Comparison of ENCODE assay signal across 8 cellular contexts in the genomic region with DNA sequence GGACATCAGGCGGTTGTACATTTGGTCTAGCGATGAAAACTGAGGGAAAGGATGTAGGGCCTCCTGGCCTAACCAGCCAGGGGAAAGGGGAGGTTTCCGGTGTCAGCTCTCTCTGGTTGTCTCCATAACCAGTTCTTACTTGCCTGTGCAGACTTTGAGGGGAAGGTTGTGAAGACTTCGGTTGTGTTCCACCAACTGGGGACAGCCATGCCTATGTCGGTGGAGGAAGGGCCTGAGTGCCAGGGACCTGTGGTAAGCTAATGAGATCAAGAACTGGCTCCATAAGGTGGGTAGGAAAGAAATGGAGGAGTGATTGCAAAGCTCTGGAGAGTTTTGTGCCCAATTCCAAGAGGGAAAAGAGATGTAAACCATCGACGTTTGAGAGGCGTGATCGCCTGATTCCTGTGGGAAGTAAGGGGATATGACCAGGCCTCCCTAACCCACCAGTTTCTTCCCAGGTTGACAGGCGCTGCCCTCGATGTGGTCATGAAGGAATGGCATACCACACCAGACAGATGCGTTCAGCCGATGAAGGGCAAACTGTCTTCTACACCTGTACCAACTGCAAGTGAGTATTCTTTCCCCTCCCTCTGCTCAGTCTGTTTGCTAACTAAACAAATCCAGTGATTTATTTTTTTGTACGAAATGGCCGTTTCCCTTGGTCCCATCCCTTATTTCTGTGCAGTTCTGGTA. TPM values are rescaled to one million over a fixed set of nuclear protein-coding genes. Genes with fewer than 3 reads are reported as not detected.
DNase-seq lines count a peak whose midpoint lies in the region; ATAC-seq, FAIRE-seq and TF ChIP-seq lines count a peak whose summit lies in the region.

No MANE protein-coding gene starts in this region.

- no peak for FAIRE-seq in A549 (lab: Jason Lieb, UNC)

- POLR2A ChIA-PET in A549 (lab: Yijun Ruan, JAX), result interaction anchor here (0.7 to 1.5 kb wide), 4 partner anchors 15 to 412 kb away, joined by 3 to 10 read pairs (median 3); no protein-coding TSS in a partner anchor

- no peaks in the 10 kb centered on the region for H4K20me1 ChIP-seq in SU-DHL-6 (ENCODE audit: low read depth, low read length)

- 48% methylated on average over 14 of the region's 15 CpGs for WGBS in A549 (ENCODE audit: missing lambda C conversion rate)
- WGBS in mesodermal cell (ENCODE audit: insufficient coverage in 2 of 2), 2 experiments, result 49 to 52% methylated on average over 8 to 13 of the region's 15 CpGs
- WGBS in upper lobe of left lung, 2 donors, result 42 to 45% methylated on average over 15 of the region's 15 CpGs

- peak overlapping the region; percentile 77 for H3K9ac ChIP-seq in SU-DHL-6 (ENCODE audit: low read length)

- no peaks in the 10 kb centered on the region for H3K9me2 ChIP-seq in SU-DHL-6 (replicated peaks; ENCODE audit: insufficient read depth, low read length)

- H3F3A ChIP-seq in SU-DHL-6 (ENCODE audit: insufficient read depth), result peaks cover 29% of the 10 kb centered on the region

- DNase-seq in A549 (ENCODE audit: low read depth in 1 of 2, low spot score in 1 of 2) (no peak), upper lobe of left lung (peak in 1 of 2 donors; percentile 28)
- peak in 1 of 3 donors; percentile 38 for DNase-seq in effector memory CD4-positive, alpha-beta T cell

- H3K27ac ChIP-seq in A549, result peak overlapping the region; percentile 78 to 95
- H3K27ac ChIP-seq in SU-DHL-6 (ENCODE audit: low read depth, low read length), result peak overlapping the region; percentile 48
- peak overlapping the region; percentile 93 for H3K27ac ChIP-seq in effector memory CD4-positive, alpha-beta T cell (ENCODE audit: insufficient read depth, low read length, poor library complexity, severe bottlenecking)
- peak overlapping the region; percentile 81 for H3K27ac ChIP-seq in mesodermal cell (ENCODE audit: low read depth, low read length, severe bottlenecking)
- peak overlapping the region; percentile 86 to 92 (median 89) for H3K27ac ChIP-seq in upper lobe of left lung

- H3K79me2 ChIP-seq in SU-DHL-6 (ENCODE audit: insufficient read depth, low read length), result peaks cover 30% of the 10 kb centered on the region

- H3K4me1 ChIP-seq in A549 (peaks cover 26% of the 10 kb centered on the region), mesodermal cell (ENCODE audit: control insufficient read depth, insufficient read depth, low read length, poor library complexity, severe bottlenecking) (peaks cover 16% of the 10 kb centered on the region), upper lobe of left lung (peaks cover 19 to 28% (median 25%) of the 10 kb centered on the region in 4 donors)
- H3K4me1 ChIP-seq in effector memory CD4-positive, alpha-beta T cell (ENCODE audit: control insufficient read depth, insufficient read depth, low read length, poor library complexity, severe bottlenecking), result peaks cover 15% of the 10 kb centered on the region

- peak overlapping the region; percentile 90 for H2AFZ ChIP-seq in SU-DHL-6 (ENCODE audit: low read depth, low read length, severe bottlenecking)

- ATAC-seq in A549, result peak; percentile 52 to 58
- peak; percentile 24 for ATAC-seq in HG03159 (IDR thresholded peaks at IDR 0.05; ENCODE audit: unreplicated experiment)
- peak; percentile 28 to 50 for ATAC-seq in upper lobe of left lung (ENCODE audit: low FRiP score in 2 of 2)
- no peak for ATAC-seq in HG03457 (IDR thresholded peaks at IDR 0.05; ENCODE audit: unreplicated experiment)

- CTCF ChIA-PET in A549 (lab: Yijun Ruan, JAX), result interaction anchor here (1.0 to 1.5 kb wide), 4 partner anchors 9 to 84 kb away, joined by 3 to 4 read pairs (median 3); no protein-coding TSS in a partner anchor

- no peak for TF ChIP-seq POLR2A in A549 (IDR thresholded peaks at IDR 0.05; ENCODE audit: low read length)
- TF ChIP-seq POLR2A in upper lobe of left lung (IDR thresholded peaks at IDR 0.05), result no peak

- no peaks in the 10 kb centered on the region for H3K9me3 ChIP-seq in A549
- H3K9me3 ChIP-seq in SU-DHL-6 (ENCODE audit: insufficient read depth, low read length), result no peaks in the 10 kb centered on the region
- H3K9me3 ChIP-seq in effector memory CD4-positive, alpha-beta T cell (ENCODE audit: control insufficient read depth, low read length), result no peaks in the 10 kb centered on the region
- no peaks in the 10 kb centered on the region for H3K9me3 ChIP-seq in mesodermal cell (ENCODE audit: control insufficient read depth, low read length)
- H3K9me3 ChIP-seq in upper lobe of left lung, result no peaks in the 10 kb centered on the region

- H3K4me3 ChIP-seq in A549 (peak overlapping the region; percentile 69), GM12875 (ENCODE audit: low read depth, low read length) (peak overlapping the region; percentile 63), SU-DHL-6 (ENCODE audit: insufficient read depth, low read length, poor library complexity, severe bottlenecking) (peak overlapping the region; percentile 96), mesodermal cell (ENCODE audit: extremely low read depth, insufficient read depth, low read length, poor library complexity, severe bottlenecking) (peak overlapping the region; percentile 96), upper lobe of left lung (peak overlapping the region; percentile 74 to 95 (median 82))
- peak overlapping the region; percentile 94 for H3K4me3 ChIP-seq in effector memory CD4-positive, alpha-beta T cell (ENCODE audit: insufficient read depth, low read depth, low read length, poor library complexity, severe bottlenecking)

- H3K27me3 ChIP-seq in SU-DHL-6 (ENCODE audit: low read length), result no peaks in the 10 kb centered on the region
- no peaks in the 10 kb centered on the region for H3K27me3 ChIP-seq in effector memory CD4-positive, alpha-beta T cell (replicated peaks; ENCODE audit: control insufficient read depth, insufficient read depth, low read length, poor library complexity, severe bottlenecking)
- no peaks in the 10 kb centered on the region for H3K27me3 ChIP-seq in upper lobe of left lung

- TF ChIP-seq CTCF in A549 (IDR thresholded peaks at IDR 0.05) (no peak), GM12875 (IDR thresholded peaks at IDR 0.05; ENCODE audit: borderline replicate concordance, insufficient read depth, low read depth, low read length) (no peak), SU-DHL-6 (IDR thresholded peaks at IDR 0.05; ENCODE audit: insufficient read depth, low read length, poor library complexity, severe bottlenecking) (no peak), upper lobe of left lung (IDR thresholded peaks at IDR 0.05) (no peak)

- TF ChIP-seq RAD21 in A549 (conservative IDR thresholded peaks at IDR 0.05 in 1 of 2, IDR thresholded peaks at IDR 0.05 in 1 of 2), result no peak

- H3K4me2 ChIP-seq in A549 (peak overlapping the region; percentile 94), SU-DHL-6 (ENCODE audit: low read depth, low read length, poor library complexity, severe bottlenecking) (peak overlapping the region; percentile 77)

- TF ChIP-seq EP300 in A549 (IDR thresholded peaks at IDR 0.05) (no peak), upper lobe of left lung (IDR thresholded peaks at IDR 0.05) (no peak)

- H3K36me3 ChIP-seq in SU-DHL-6 (ENCODE audit: low read length) (peaks cover 20% of the 10 kb centered on the region; the same call in 1 of the 2 replicates), mesodermal cell (ENCODE audit: control insufficient read depth, insufficient read depth, low read length) (peaks cover 12% of the 10 kb centered on the region), upper lobe of left lung (peaks cover 0 to 18% (median 2%) of the 10 kb centered on the region in 4 donors)
- H3K36me3 ChIP-seq in effector memory CD4-positive, alpha-beta T cell (ENCODE audit: control insufficient read depth, insufficient read depth, low read length), result peaks cover 6% of the 10 kb centered on the region

RNA-seq across cellular contexts. Expression of gene POLR1H, which starts 0.8 kb away (rescaled TPM):
- polyA plus RNA-seq in A549 (2011; rRNA removed), result 34.6 and 35.3 TPM in 2 replicates
- 37.8 and 41.6 TPM in 2 replicates for polyA plus RNA-seq in A549 (2012; cell fraction: cytosol; rRNA removed)
- polyA plus RNA-seq in A549 (2012; cell fraction: nucleus; rRNA removed), result 27.4 and 32.3 TPM in 2 replicates
- polyA plus RNA-seq in A549 (2017; fragmentation: RNase III; extraction: RNeasy Plus Mini Kit Qiagen cat#74134 plus additional on column Dnase treatment), result 24.8 to 26.1 TPM (median 25.5 TPM) in 3 replicates
- polyA minus RNA-seq in A549 (2011; rRNA and poly(A)+ RNA removed), result 6.7 and 6.9 TPM in 2 replicates
- 37.2 TPM for polyA plus RNA-seq in mesodermal cell (2013, experiment 1 of 2)
- polyA plus RNA-seq in mesodermal cell (2013, experiment 2 of 2), result 29.6 TPM
- 10 to 100 TPM; 14.9 to 23.6 (median 19.7) TPM for total RNA-seq in upper lobe of left lung

RNA-seq across cellular contexts. Expression of gene PPP1R11, which starts 5.1 kb away (rescaled TPM):
- polyA plus RNA-seq in A549 (2011; rRNA removed), result 61.6 and 78.6 TPM in 2 replicates
- polyA plus RNA-seq in A549 (2012; cell fraction: cytosol; rRNA removed), result 26.7 and 30.4 TPM in 2 replicates
- 10.0 and 15.8 TPM in 2 replicates for polyA plus RNA-seq in A549 (2012; cell fraction: nucleus; rRNA removed)
- polyA plus RNA-seq in A549 (2017; fragmentation: RNase III; extraction: RNeasy Plus Mini Kit Qiagen cat#74134 plus additional on column Dnase treatment), result 33.8 to 36.3 TPM (median 34.3 TPM) in 3 replicates
- polyA minus RNA-seq in A549 (2011; rRNA and poly(A)+ RNA removed), result 24.9 and 31.1 TPM in 2 replicates
- 44.3 TPM for polyA plus RNA-seq in mesodermal cell (2013, experiment 1 of 2)
- 39.4 TPM for polyA plus RNA-seq in mesodermal cell (2013, experiment 2 of 2)
- total RNA-seq in upper lobe of left lung, result 10 to 100 TPM; 31.4 to 66.1 (median 42.7) TPM

RNA-seq across cellular contexts. Expression of gene RNF39, which starts 13.7 kb away (rescaled TPM):
- polyA plus RNA-seq in A549 (2011; rRNA removed) (0.05 TPM in 1 of 2 replicates, not detected in the other), A549 (2017; fragmentation: RNase III; extraction: RNeasy Plus Mini Kit Qiagen cat#74134 plus additional on column Dnase treatment) (0.07 TPM in 1 of 3 replicates, not detected in the others)
- polyA plus RNA-seq in A549 (2012; cell fraction: cytosol; rRNA removed), result not detected in 2 replicates
- polyA plus RNA-seq in A549 (2012; cell fraction: nucleus; rRNA removed), result 0.02 TPM in 1 of 2 replicates, not detected in the other
- not detected in 2 replicates for polyA minus RNA-seq in A549 (2011; rRNA and poly(A)+ RNA removed)
- not detected for polyA plus RNA-seq in mesodermal cell (2013, experiment 1 of 2)
- polyA plus RNA-seq in mesodermal cell (2013, experiment 2 of 2), result 0.15 TPM
- 1 to 10 TPM; 2.0 to 4.2 (median 2.8) TPM for total RNA-seq in upper lobe of left lung

RNA-seq across cellular contexts. Expression of gene TRIM31, which starts 51.0 kb away (rescaled TPM):
- polyA plus RNA-seq in A549 (2011; rRNA removed) (2.9 and 4.0 TPM in 2 replicates), A549 (2017; fragmentation: RNase III; extraction: RNeasy Plus Mini Kit Qiagen cat#74134 plus additional on column Dnase treatment) (3.1 to 3.3 TPM (median 3.2 TPM) in 3 replicates)
- 0.74 and 0.76 TPM in 2 replicates for polyA plus RNA-seq in A549 (2012; cell fraction: cytosol; rRNA removed)
- polyA plus RNA-seq in A549 (2012; cell fraction: nucleus; rRNA removed), result 1.1 and 1.6 TPM in 2 replicates
- 0.73 and 2.1 TPM in 2 replicates for polyA minus RNA-seq in A549 (2011; rRNA and poly(A)+ RNA removed)
- polyA plus RNA-seq in mesodermal cell (2013, experiment 1 of 2), result not detected
- not detected for polyA plus RNA-seq in mesodermal cell (2013, experiment 2 of 2)
- total RNA-seq in upper lobe of left lung, result under 1 TPM in 2 of 6 donors, not detected in 4; 0.17 to 0.79 TPM
